In genomic region chr6:129644567-129645015, GRCh38 we compare ENCODE assay signal across 14 cellular contexts.
DNase-seq lines count a peak whose midpoint lies in the region; ATAC-seq and TF ChIP-seq lines count a peak whose summit lies in the region.
"Had no signal": no experiment of that assay in that cellular context is flagged by ENCODE, and none has a peak within 500 bp of the region (broad histone marks: within the 10 kb centered on the region; RNA-seq: fewer than 3 reads in every experiment).

No MANE protein-coding gene starts in this region.

- no peak for TF ChIP-seq RAD21 in Ishikawa (IDR thresholded peaks at IDR 0.05; ENCODE audit: low read depth)

- no peaks in the 10 kb centered on the region for H3K27me3 ChIP-seq in ACC112 (ENCODE audit: insufficient read depth, low read length)
- H3K27me3 ChIP-seq in MM.1S (replicated peaks; ENCODE audit: insufficient read depth, low read length) = no peaks in the 10 kb centered on the region
- H3K27me3 ChIP-seq: dorsolateral prefrontal cortex had no signal

- H3K27me3 Mint-ChIP-seq in memory B cell = no peaks in the 10 kb centered on the region
- H3K27me3 Mint-ChIP-seq: activated T-cell treated with anti-CD3 and anti-CD28 coated beads, Interleukin-2, amount 50 U/mL, for 24 hours; B cell had no signal

- H3K4me3 ChIP-seq in ACC112 (ENCODE audit: low read depth, low read length) (peak overlapping the region; percentile 39), cardiac fibroblast (replicated peaks in 1 of 2; ENCODE audit: low read depth in 2 of 2, low read length in 2 of 2) (no peak overlapping the region), MM.1S (ENCODE audit: low read length) (no peak overlapping the region)
- H3K4me3 ChIP-seq: dorsolateral prefrontal cortex had no signal

- H3K27ac ChIP-seq in ACC112 (ENCODE audit: low read depth, low read length) (peak overlapping the region; percentile 81), MM.1S (ENCODE audit: low read length) (no peak overlapping the region)
- H3K27ac ChIP-seq: dorsolateral prefrontal cortex had no signal

- no peak overlapping the region for H2AFZ ChIP-seq in ACC112 (ENCODE audit: low read length, unreplicated experiment)
- H2AFZ ChIP-seq in MM.1S (ENCODE audit: low read length) = no peak overlapping the region

- no peaks in the 10 kb centered on the region for H3K9me2 ChIP-seq in MM.1S (replicated peaks; ENCODE audit: insufficient read depth, low read length)

- TF ChIP-seq CTCF in cardiac fibroblast (IDR thresholded peaks at IDR 0.05; ENCODE audit: low read depth, low read length) = no peak
- TF ChIP-seq CTCF in MM.1S (IDR thresholded peaks at IDR 0.05; ENCODE audit: low read length) = no peak

- no peak overlapping the region for H3K4me2 ChIP-seq in MM.1S (ENCODE audit: low read depth, low read length)

- no peak overlapping the region for H3K4me3 Mint-ChIP-seq in memory B cell
- H3K4me3 Mint-ChIP-seq: activated T-cell treated with anti-CD3 and anti-CD28 coated beads, Interleukin-2, amount 50 U/mL, for 24 hours; B cell; stimulated activated effector memory CD8-positive, alpha-beta T cell treated with anti-CD3 and anti-CD28 coated beads, Interleukin-12 subunit alpha, Interleukin-12 subunit beta, amount 100 ng/mL, for 72 hours had no signal

- no peaks in the 10 kb centered on the region for H3K9me3 ChIP-seq in MM.1S (replicated peaks; ENCODE audit: insufficient read depth, low read length)

- H3K27ac Mint-ChIP-seq in memory B cell = peak overlapping the region; percentile 48
- H3K27ac Mint-ChIP-seq: activated T-cell treated with anti-CD3 and anti-CD28 coated beads, Interleukin-2, amount 50 U/mL, for 24 hours; B cell; stimulated activated effector memory CD8-positive, alpha-beta T cell treated with anti-CD3 and anti-CD28 coated beads, Interleukin-12 subunit alpha, Interleukin-12 subunit beta, amount 100 ng/mL, for 72 hours had no signal

- no peaks in the 10 kb centered on the region for H3K4me1 Mint-ChIP-seq in memory B cell
- H3K4me1 Mint-ChIP-seq: B cell had no signal

- peak; percentile 67; the same call in 1 of the 2 replicates for TF ChIP-seq EP300 in Ishikawa (IDR thresholded peaks at IDR 0.05; ENCODE audit: borderline replicate concordance)

- H3K36me3 Mint-ChIP-seq in memory B cell = no peaks in the 10 kb centered on the region
- H3K36me3 Mint-ChIP-seq: stimulated activated effector memory CD8-positive, alpha-beta T cell treated with anti-CD3 and anti-CD28 coated beads, Interleukin-12 subunit alpha, Interleukin-12 subunit beta, amount 100 ng/mL, for 72 hours had no signal

- ATAC-seq in memory B cell (ENCODE audit: low read depth) = no peak
- no peak for ATAC-seq in GM18870 (IDR thresholded peaks at IDR 0.05; ENCODE audit: unreplicated experiment)
- ATAC-seq: stimulated activated effector memory CD8-positive, alpha-beta T cell treated with anti-CD3 and anti-CD28 coated beads, Interleukin-12 subunit alpha, Interleukin-12 subunit beta, amount 100 ng/mL, for 72 hours had no signal

- H3K9ac ChIP-seq in MM.1S (ENCODE audit: low read length) = no peak overlapping the region

- H3K36me3 ChIP-seq in ACC112 (ENCODE audit: insufficient read depth, low read length) = 0 out of 2 replicates have a peak, but pooled peaks cover 3% of the 10 kb centered on the region
- no peaks in the 10 kb centered on the region for H3K36me3 ChIP-seq in MM.1S (replicated peaks; ENCODE audit: insufficient read depth, low read length)

- H3K4me1 ChIP-seq in ACC112 (ENCODE audit: control insufficient read depth, insufficient read depth, low read length, unreplicated experiment) = peaks cover 54% of the 10 kb centered on the region
- H3K4me1 ChIP-seq in MM.1S (ENCODE audit: low read length) = peaks cover 20% of the 10 kb centered on the region

- peaks cover 27% of the 10 kb centered on the region for H3K79me2 ChIP-seq in ACC112 (ENCODE audit: control insufficient read depth, insufficient read depth, low read length, unreplicated experiment)
- peaks cover 24% of the 10 kb centered on the region for H3K79me2 ChIP-seq in MM.1S (ENCODE audit: low read length)

- peaks cover 7% of the 10 kb centered on the region; the same call in 1 of the 2 replicates for H3F3A ChIP-seq in MM.1S (ENCODE audit: insufficient read depth, low read length)

- DNase-seq in cardiac fibroblast (ENCODE audit: low read depth in 2 of 2) (peak; percentile 76 to 79), memory B cell (ENCODE audit: low spot score in 2 of 2) (no peak), NCI-H2081 (lab: John Stamatoyannopoulos, UW) (no peak), MM.1S (no peak), NCI-H2029 treated with DMSO at 0.1 percent for 48 hours (lab: John Stamatoyannopoulos, UW) (no peak)
- DNase-seq: activated T-cell treated with anti-CD3 and anti-CD28 coated beads, Interleukin-2, amount 50 U/mL, for 24 hours; dorsolateral prefrontal cortex; left cardiac atrium; NK-92 treated with Interleukin-12 subunit alpha and Interleukin-12 subunit beta, amount 100 ng/mL, for 24 hours had no signal

- no peaks in the 10 kb centered on the region for H3K9me3 Mint-ChIP-seq in memory B cell
- H3K9me3 Mint-ChIP-seq: activated T-cell treated with anti-CD3 and anti-CD28 coated beads, Interleukin-2, amount 50 U/mL, for 24 hours; stimulated activated effector memory CD8-positive, alpha-beta T cell treated with anti-CD3 and anti-CD28 coated beads, Interleukin-12 subunit alpha, Interleukin-12 subunit beta, amount 100 ng/mL, for 72 hours had no signal

- H4K20me1 ChIP-seq in MM.1S (ENCODE audit: insufficient read depth, low read length) = no peaks in the 10 kb centered on the region

TF ChIP-seq in Ishikawa, 13 proteins besides CTCF, POLR2A, EP300 and RAD21:
- TF ChIP-seq TCF12 (IDR thresholded peaks at IDR 0.05; ENCODE audit: low read depth) (no peak), CEBPB (IDR thresholded peaks at IDR 0.05) (peak; percentile 53), NFIC (IDR thresholded peaks at IDR 0.05) (peak; percentile 70), FOXM1 (IDR thresholded peaks at IDR 0.05; ENCODE audit: borderline replicate concordance, low read depth) (peak; percentile 53; the same call in 1 of the 2 replicates), CREB1 (IDR thresholded peaks at IDR 0.05; ENCODE audit: low read depth) (no peak), TEAD4 (IDR thresholded peaks at IDR 0.05) (0 out of 2 replicates have a peak, but pooled peaks have one; percentile 32), YY1 (IDR thresholded peaks at IDR 0.05; ENCODE audit: low read depth) (no peak), REST (IDR thresholded peaks at IDR 0.05; ENCODE audit: low read depth) (no peak), EGR1 (IDR thresholded peaks at IDR 0.05) (no peak)
- TF ChIP-seq, protein P1, sequence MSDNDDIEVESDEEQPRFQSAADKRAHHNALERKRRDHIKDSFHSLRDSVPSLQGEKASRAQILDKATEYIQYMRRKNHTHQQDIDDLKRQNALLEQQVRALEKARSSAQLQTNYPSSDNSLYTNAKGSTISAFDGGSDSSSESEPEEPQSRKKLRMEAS (IDR thresholded peaks at IDR 0.05) = peak; percentile 64

Comparison
In these comparisons a context has a peak if more than half of its experiments do, and no peak if none do; other contexts are left out.
1. DNase-seq: peak in cardiac fibroblast (2 of 2); none in memory B cell (0 of 2), NCI-H2081 (0 of 2), MM.1S (single experiment) and NCI-H2029 treated with DMSO at 0.1 percent for 48 hours (single experiment).